Comparison of ENCODE assay signal across 1 cellular context in the genomic region with DNA sequence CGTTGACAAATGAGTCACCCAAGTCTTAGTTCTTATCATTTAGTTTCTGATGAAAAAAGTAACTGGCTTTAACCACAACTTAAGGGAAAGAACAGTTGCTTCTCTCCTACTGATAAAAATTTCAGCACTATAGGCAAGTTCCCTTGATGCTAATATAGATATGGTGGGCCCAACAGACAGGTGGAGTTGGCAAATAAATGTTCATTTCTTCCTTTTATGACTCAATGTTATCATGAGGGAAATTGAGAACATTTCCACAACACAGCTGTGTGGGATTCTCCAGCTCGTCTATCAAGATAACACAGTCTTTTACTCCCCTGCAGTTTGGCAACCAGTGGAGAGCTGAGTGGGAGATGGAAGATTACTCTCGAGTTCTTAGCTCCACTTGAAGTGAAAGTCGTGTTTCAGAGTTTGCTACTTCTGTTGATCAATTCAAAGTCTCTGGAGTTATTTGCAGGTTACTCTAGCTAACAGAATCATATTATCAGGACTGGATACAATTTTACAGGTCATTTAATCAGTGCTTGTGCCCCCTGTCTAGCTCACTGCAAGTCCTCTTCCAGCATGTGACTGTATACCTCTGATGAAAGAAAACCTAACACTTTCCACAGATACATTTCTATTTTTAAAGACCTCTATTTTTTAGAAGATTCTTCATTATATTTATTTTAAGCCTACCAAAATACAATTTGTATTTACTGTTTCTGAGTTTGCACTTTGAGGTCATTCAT.
TF ChIP-seq lines count a peak whose summit lies in the region.

No MANE protein-coding gene starts in this region.

TF ChIP-seq in GM23338, 12 proteins besides CTCF, POLR2A, EP300 and RAD21 (continued from another document):
- TF ChIP-seq, protein P1, sequence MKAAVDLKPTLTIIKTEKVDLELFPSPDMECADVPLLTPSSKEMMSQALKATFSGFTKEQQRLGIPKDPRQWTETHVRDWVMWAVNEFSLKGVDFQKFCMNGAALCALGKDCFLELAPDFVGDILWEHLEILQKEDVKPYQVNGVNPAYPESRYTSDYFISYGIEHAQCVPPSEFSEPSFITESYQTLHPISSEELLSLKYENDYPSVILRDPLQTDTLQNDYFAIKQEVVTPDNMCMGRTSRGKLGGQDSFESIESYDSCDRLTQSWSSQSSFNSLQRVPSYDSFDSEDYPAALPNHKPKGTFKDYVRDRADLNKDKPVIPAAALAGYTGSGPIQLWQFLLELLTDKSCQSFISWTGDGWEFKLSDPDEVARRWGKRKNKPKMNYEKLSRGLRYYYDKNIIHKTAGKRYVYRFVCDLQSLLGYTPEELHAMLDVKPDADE (IDR thresholded peaks at IDR 0.05): no peak
- no peak for TF ChIP-seq ZNF114 (CRISPR knock-in tag; IDR thresholded peaks at IDR 0.05)
- no peak for TF ChIP-seq POLR2AphosphoS5 (IDR thresholded peaks at IDR 0.05; ENCODE audit: low read depth)
- TF ChIP-seq, protein P2, sequence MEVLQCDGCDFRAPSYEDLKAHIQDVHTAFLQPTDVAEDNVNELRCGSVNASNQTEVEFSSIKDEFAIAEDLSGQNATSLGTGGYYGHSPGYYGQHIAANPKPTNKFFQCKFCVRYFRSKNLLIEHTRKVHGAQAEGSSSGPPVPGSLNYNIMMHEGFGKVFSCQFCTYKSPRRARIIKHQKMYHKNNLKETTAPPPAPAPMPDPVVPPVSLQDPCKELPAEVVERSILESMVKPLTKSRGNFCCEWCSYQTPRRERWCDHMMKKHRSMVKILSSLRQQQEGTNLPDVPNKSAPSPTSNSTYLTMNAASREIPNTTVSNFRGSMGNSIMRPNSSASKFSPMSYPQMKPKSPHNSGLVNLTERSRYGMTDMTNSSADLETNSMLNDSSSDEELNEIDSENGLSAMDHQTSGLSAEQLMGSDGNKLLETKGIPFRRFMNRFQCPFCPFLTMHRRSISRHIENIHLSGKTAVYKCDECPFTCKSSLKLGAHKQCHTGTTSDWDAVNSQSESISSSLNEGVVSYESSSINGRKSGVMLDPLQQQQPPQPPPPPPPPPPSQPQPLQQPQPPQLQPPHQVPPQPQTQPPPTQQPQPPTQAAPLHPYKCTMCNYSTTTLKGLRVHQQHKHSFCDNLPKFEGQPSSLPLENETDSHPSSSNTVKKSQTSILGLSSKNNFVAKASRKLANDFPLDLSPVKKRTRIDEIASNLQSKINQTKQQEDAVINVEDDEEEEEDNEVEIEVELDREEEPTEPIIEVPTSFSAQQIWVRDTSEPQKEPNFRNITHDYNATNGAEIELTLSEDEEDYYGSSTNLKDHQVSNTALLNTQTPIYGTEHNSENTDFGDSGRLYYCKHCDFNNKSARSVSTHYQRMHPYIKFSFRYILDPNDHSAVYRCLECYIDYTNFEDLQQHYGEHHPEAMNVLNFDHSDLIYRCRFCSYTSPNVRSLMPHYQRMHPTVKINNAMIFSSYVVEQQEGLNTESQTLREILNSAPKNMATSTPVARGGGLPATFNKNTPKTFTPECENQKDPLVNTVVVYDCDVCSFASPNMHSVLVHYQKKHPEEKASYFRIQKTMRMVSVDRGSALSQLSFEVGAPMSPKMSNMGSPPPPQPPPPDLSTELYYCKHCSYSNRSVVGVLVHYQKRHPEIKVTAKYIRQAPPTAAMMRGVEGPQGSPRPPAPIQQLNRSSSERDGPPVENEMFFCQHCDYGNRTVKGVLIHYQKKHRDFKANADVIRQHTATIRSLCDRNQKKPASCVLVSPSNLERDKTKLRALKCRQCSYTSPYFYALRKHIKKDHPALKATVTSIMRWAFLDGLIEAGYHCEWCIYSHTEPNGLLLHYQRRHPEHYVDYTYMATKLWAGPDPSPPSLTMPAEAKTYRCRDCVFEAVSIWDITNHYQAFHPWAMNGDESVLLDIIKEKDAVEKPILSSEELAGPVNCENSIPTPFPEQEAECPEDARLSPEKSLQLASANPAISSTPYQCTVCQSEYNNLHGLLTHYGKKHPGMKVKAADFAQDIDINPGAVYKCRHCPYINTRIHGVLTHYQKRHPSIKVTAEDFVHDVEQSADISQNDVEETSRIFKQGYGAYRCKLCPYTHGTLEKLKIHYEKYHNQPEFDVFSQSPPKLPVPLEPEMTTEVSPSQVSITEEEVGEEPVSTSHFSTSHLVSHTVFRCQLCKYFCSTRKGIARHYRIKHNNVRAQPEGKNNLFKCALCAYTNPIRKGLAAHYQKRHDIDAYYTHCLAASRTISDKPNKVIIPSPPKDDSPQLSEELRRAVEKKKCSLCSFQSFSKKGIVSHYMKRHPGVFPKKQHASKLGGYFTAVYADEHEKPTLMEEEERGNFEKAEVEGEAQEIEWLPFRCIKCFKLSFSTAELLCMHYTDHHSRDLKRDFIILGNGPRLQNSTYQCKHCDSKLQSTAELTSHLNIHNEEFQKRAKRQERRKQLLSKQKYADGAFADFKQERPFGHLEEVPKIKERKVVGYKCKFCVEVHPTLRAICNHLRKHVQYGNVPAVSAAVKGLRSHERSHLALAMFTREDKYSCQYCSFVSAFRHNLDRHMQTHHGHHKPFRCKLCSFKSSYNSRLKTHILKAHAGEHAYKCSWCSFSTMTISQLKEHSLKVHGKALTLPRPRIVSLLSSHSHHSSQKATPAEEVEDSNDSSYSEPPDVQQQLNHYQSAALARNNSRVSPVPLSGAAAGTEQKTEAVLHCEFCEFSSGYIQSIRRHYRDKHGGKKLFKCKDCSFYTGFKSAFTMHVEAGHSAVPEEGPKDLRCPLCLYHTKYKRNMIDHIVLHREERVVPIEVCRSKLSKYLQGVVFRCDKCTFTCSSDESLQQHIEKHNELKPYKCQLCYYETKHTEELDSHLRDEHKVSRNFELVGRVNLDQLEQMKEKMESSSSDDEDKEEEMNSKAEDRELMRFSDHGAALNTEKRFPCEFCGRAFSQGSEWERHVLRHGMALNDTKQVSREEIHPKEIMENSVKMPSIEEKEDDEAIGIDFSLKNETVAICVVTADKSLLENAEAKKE (CRISPR knock-in tag; IDR thresholded peaks at IDR 0.05): no peak
- no peak for TF ChIP-seq EZH2phosphoT487 (IDR thresholded peaks at IDR 0.05; ENCODE audit: unreplicated experiment)
- TF ChIP-seq, protein P3, sequence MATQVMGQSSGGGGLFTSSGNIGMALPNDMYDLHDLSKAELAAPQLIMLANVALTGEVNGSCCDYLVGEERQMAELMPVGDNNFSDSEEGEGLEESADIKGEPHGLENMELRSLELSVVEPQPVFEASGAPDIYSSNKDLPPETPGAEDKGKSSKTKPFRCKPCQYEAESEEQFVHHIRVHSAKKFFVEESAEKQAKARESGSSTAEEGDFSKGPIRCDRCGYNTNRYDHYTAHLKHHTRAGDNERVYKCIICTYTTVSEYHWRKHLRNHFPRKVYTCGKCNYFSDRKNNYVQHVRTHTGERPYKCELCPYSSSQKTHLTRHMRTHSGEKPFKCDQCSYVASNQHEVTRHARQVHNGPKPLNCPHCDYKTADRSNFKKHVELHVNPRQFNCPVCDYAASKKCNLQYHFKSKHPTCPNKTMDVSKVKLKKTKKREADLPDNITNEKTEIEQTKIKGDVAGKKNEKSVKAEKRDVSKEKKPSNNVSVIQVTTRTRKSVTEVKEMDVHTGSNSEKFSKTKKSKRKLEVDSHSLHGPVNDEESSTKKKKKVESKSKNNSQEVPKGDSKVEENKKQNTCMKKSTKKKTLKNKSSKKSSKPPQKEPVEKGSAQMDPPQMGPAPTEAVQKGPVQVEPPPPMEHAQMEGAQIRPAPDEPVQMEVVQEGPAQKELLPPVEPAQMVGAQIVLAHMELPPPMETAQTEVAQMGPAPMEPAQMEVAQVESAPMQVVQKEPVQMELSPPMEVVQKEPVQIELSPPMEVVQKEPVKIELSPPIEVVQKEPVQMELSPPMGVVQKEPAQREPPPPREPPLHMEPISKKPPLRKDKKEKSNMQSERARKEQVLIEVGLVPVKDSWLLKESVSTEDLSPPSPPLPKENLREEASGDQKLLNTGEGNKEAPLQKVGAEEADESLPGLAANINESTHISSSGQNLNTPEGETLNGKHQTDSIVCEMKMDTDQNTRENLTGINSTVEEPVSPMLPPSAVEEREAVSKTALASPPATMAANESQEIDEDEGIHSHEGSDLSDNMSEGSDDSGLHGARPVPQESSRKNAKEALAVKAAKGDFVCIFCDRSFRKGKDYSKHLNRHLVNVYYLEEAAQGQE (IDR thresholded peaks at IDR 0.05; ENCODE audit: unreplicated experiment): no peak
- no peak for TF ChIP-seq CREB1 (CRISPR knock-in tag; IDR thresholded peaks at IDR 0.05; ENCODE audit: low read depth)
- TF ChIP-seq STAT1 (IDR thresholded peaks at IDR 0.05; ENCODE audit: unreplicated experiment): no peak
- TF ChIP-seq EZH2 (IDR thresholded peaks at IDR 0.05; ENCODE audit: low read depth, unreplicated experiment): no peak
- no peak for TF ChIP-seq JUNB (IDR thresholded peaks at IDR 0.05; ENCODE audit: unreplicated experiment)
- no peak for TF ChIP-seq ZNF331 (CRISPR knock-in tag; IDR thresholded peaks at IDR 0.05; ENCODE audit: low read depth)
